ENCODE assay signal across 8 cellular contexts in the genomic region with DNA sequence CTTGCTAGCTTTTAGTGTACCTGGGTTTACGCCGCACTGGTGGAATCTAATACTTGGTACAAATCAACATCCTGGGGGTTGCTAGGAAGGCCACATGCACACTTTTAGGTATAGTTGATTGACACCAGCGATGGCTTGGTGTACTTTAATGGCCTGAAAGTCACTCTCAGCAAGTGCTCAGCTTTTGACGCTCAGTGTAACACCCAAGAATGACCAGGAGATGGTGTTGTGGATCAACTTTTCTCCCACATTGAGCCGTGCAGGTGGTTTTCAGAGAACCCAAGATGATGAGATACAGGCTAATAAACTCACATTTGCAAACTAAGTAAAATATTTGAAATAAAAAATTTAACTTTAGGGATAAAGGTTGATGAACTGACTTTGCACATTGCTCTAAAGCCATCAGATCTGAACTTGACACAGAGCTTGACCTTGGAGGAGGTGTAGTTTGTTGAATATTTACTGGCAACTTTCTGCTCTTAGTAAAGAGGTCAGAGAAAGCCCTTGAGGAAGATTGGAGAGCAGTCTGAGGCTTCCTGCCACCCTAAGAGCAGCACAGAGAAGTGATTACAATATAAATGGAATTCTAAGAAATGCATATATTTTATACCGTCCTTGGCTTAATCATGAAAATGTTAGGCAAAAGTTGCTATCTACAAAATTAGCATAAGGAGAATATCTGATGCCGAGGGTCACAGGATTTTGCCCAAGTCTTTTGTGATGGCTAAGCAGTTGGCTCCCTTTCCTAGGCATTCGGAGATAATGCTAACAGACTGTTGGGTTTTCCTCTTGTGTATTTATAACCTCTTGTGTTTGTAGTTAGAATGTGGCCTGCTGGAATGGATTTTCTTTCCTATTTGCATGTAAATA.
A peak's percentile ranks its signal among the peaks of the same experiment; 100 is the strongest.
DNase-seq lines count a peak whose midpoint lies in the region; ATAC-seq and TF ChIP-seq lines count a peak whose summit lies in the region.

No MANE protein-coding gene starts in this region.

- peaks cover 0 to under 1% (median 0%) of the 10 kb centered on the region in 4 donors for H3K4me1 ChIP-seq in right lobe of liver
- no peaks in the 10 kb centered on the region for H3K4me1 ChIP-seq in uterus

- no peak for DNase-seq in activated CD4-positive, CD25-positive, alpha-beta regulatory T cell treated with anti-CD3 and anti-CD28 coated beads, Interleukin-2, amount 50 U/mL, for 72 hours
- DNase-seq in HK-2 (ENCODE audit: unreplicated experiment), result peak; percentile 26
- DNase-seq in RWPE1 (ENCODE audit: low spot score), result peak; percentile 54
- peak; percentile 90 for DNase-seq in dermis blood vessel endothelial cell
- no peak for DNase-seq in right lobe of liver
- peak; percentile 24 to 29 for DNase-seq in uterus

- no peak overlapping the region for H3K4me3 ChIP-seq in right lobe of liver
- no peak overlapping the region for H3K4me3 ChIP-seq in uterus

- POLR2A ChIA-PET in RWPE1 (lab: Yijun Ruan, JAX; ENCODE audit: low non-redundant PET), result no interaction called here

- no peaks in the 10 kb centered on the region for H3K36me3 ChIP-seq in right lobe of liver
- no peaks in the 10 kb centered on the region for H3K36me3 ChIP-seq in uterus

- peak; percentile 82 for TF ChIP-seq CTCF in RWPE1 (conservative IDR thresholded peaks at IDR 0.05; ENCODE audit: low read depth)
- peak; percentile 62 to 68 (median 64) for TF ChIP-seq CTCF in right lobe of liver (IDR thresholded peaks at IDR 0.05)
- TF ChIP-seq CTCF in uterus (IDR thresholded peaks at IDR 0.05), result peak; percentile 44 to 84 (median 73)

- intact Hi-C loops in right lobe of liver (cut with DNase I) (no loop called here), uterus (cut with DNase I; ENCODE audit: low total_unique reads) (loop anchor here (5.0 kb wide), 1 partner anchor 1049 kb away; no protein-coding TSS in a partner anchor)

- 33% methylated on average over 7 of the region's 8 CpGs for WGBS in right lobe of liver (ENCODE audit: insufficient coverage, low coverage, low lambda C conversion rate, missing lambda C conversion rate)

- TF ChIP-seq POLR2A in right lobe of liver (IDR thresholded peaks at IDR 0.05) (no peak), uterus (IDR thresholded peaks at IDR 0.05) (no peak)

- H3K27ac ChIP-seq in RWPE1 (no peak overlapping the region), right lobe of liver (no peak overlapping the region), uterus (no peak overlapping the region)

- CTCF ChIA-PET in RWPE1 (lab: Yijun Ruan, JAX), result interaction anchor here (0.5 to 1.3 kb wide), 15 partner anchors 8 to 1737 kb away, joined by 3 to 17 read pairs (median 4); partner anchors contain the start of gene THBS1

- H3K9me3 ChIP-seq in right lobe of liver (no peaks in the 10 kb centered on the region), uterus (no peaks in the 10 kb centered on the region)

- H3K27me3 ChIP-seq in right lobe of liver (no peaks in the 10 kb centered on the region), uterus (no peaks in the 10 kb centered on the region)

- peak; percentile 73 to 82 for ATAC-seq in activated CD4-positive, CD25-positive, alpha-beta regulatory T cell treated with anti-CD3 and anti-CD28 coated beads, Interleukin-2, amount 50 U/mL, for 24 hours
- ATAC-seq in GM19468 (IDR thresholded peaks at IDR 0.05; ENCODE audit: extremely low read depth, unreplicated experiment) (peak; percentile 53), right lobe of liver (peak; percentile 77 to 91 (median 89))

Comparison
In these comparisons a context has a peak if more than half of its experiments do, and no peak if none do; other contexts are left out.
1. DNase-seq: peak in HK-2 (single experiment), RWPE1 (single experiment), dermis blood vessel endothelial cell (single experiment) and uterus (2 of 2); none in activated CD4-positive, CD25-positive, alpha-beta regulatory T cell treated with anti-CD3 and anti-CD28 coated beads, Interleukin-2, amount 50 U/mL, for 72 hours (single experiment) and right lobe of liver (0 of 3).
2. Peak in every context shown above with its lines, with median percentiles within 50 percentile points of each other: ATAC-seq and CTCF ChIP-seq.